ENCODE assay signal across 18 cellular contexts in genomic region chr2:119888673-119889072, GRCh38.
DNase-seq lines count a peak whose midpoint lies in the region; ATAC-seq, FAIRE-seq and TF ChIP-seq lines count a peak whose summit lies in the region.
"Had no signal": no experiment of that assay in that cellular context is flagged by ENCODE, and none has a peak within 500 bp of the region (broad histone marks: within the 10 kb centered on the region; RNA-seq: fewer than 3 reads in every experiment).

No MANE protein-coding gene starts in this region.

- TF ChIP-seq CTCF in AG04449 (IDR thresholded peaks at IDR 0.05; ENCODE audit: insufficient read depth, low read length, missing control alignments), result no peak
- no peak for TF ChIP-seq CTCF in HFF-Myc (IDR thresholded peaks at IDR 0.05; ENCODE audit: low read depth, low read length, missing control alignments)
- no peak for TF ChIP-seq CTCF in astrocyte of the spinal cord (IDR thresholded peaks at IDR 0.05; ENCODE audit: low read depth, low read length)
- TF ChIP-seq CTCF in pancreas (IDR thresholded peaks at IDR 0.05), result no peak

- H3K27ac ChIP-seq in pancreas, result no peak overlapping the region
- H3K27ac ChIP-seq: colonic mucosa had no signal

- POLR2A ChIA-PET in AG04449 (lab: Yijun Ruan, JAX), result no interaction called here

- peaks cover 18% of the 10 kb centered on the region for H3K9me3 Mint-ChIP-seq in activated CD4-positive, alpha-beta T cell treated with anti-CD3 and anti-CD28 coated beads, Interleukin-2, amount 10 ng/mL, durations not matched to agents 24 days and 14 days

- H3K36me3 Mint-ChIP-seq in activated CD4-positive, alpha-beta T cell treated with anti-CD3 and anti-CD28 coated beads, Interleukin-2, amount 10 ng/mL, durations not matched to agents 24 days and 14 days (ENCODE audit: low read depth), result peaks cover 46% of the 10 kb centered on the region

- H3K27me3 ChIP-seq in pancreas, result no peaks in the 10 kb centered on the region
- H3K27me3 ChIP-seq: colonic mucosa had no signal

- ATAC-seq in pancreas, result no peak
- ATAC-seq: esophagus mucosa, sciatic nerve had no signal

- CTCF ChIA-PET in AG04449 (lab: Yijun Ruan, JAX), result no interaction called here

- no peak for FAIRE-seq in pancreas (lab: Jason Lieb, UNC)

- intact Hi-C loops in activated CD4-positive, alpha-beta T cell treated with anti-CD3 and anti-CD28 coated beads, Interleukin-2, amount 10 ng/mL, durations not matched to agents 24 days and 14 days (cut with micrococcal nuclease), result no loop called here
- intact Hi-C loops in pancreas (cut with DNase I), result no loop called here

- H3K27me3 Mint-ChIP-seq in activated CD4-positive, alpha-beta T cell treated with anti-CD3 and anti-CD28 coated beads, Interleukin-2, amount 10 ng/mL, durations not matched to agents 24 days and 14 days, result no peaks in the 10 kb centered on the region
- H3K27me3 Mint-ChIP-seq: activated naive CD8-positive, alpha-beta T cell treated with anti-CD3 and anti-CD28 coated beads, Interleukin-2, amount 10 ng/mL, durations not matched to agents 7 days and 5 days had no signal

- peaks cover 0 to 5% (median 3%) of the 10 kb centered on the region in 3 donors for H3K36me3 ChIP-seq in pancreas
- H3K36me3 ChIP-seq: colonic mucosa had no signal

- WGBS in pancreas, 2 donors, result 92 to 98% methylated on average over 2 of the region's 2 CpGs

- H3K4me3 Mint-ChIP-seq in activated CD4-positive, alpha-beta T cell treated with anti-CD3 and anti-CD28 coated beads, Interleukin-2, amount 10 ng/mL, durations not matched to agents 24 days and 14 days, result no peak overlapping the region
- H3K4me3 Mint-ChIP-seq: activated naive CD8-positive, alpha-beta T cell treated with anti-CD3 and anti-CD28 coated beads, Interleukin-2, amount 10 ng/mL, durations not matched to agents 7 days and 5 days; nephron progenitor cell had no signal

- peak; percentile 63 for DNase-seq in AG04449 (ENCODE audit: low read depth, low spot score)
- peak; percentile 69 for DNase-seq in HFF-Myc (ENCODE audit: extremely low read depth, low read depth)
- DNase-seq in astrocyte of the spinal cord (ENCODE audit: low read depth, low spot score), result peak; percentile 86
- peak; percentile 2 for DNase-seq in glomerular visceral epithelial cell (ENCODE audit: extremely low spot score)
- DNase-seq in activated CD4-positive, alpha-beta T cell treated with anti-CD3 and anti-CD28 coated beads, Interleukin-2, amount 50 U/mL, for 1 hour, result no peak
- DNase-seq in activated CD4-positive, alpha-beta T cell treated with anti-CD3 and anti-CD28 coated beads, Interleukin-2, amount 10 ng/mL, durations not matched to agents 24 days and 14 days, result no peak
- DNase-seq in NCI-H2081 (lab: John Stamatoyannopoulos, UW), result no peak
- DNase-seq in pancreas, result no peak
- DNase-seq: activated naive CD8-positive, alpha-beta T cell treated with anti-CD3 and anti-CD28 coated beads, Interleukin-2, amount 10 ng/mL, durations not matched to agents 7 days and 5 days; activated T-cell treated with anti-CD3 and anti-CD28 coated beads for 4 hours; colonic mucosa; DMS 273 treated with DMSO at 0.1 percent for 48 hours; nephron progenitor cell; SHP77 treated with DMSO at 0.1 percent for 48 hours; stimulated activated naive CD4-positive, alpha-beta T cell had no signal

- no peak overlapping the region for H3K27ac Mint-ChIP-seq in activated CD4-positive, alpha-beta T cell treated with anti-CD3 and anti-CD28 coated beads, Interleukin-2, amount 10 ng/mL, durations not matched to agents 24 days and 14 days
- H3K27ac Mint-ChIP-seq: activated naive CD8-positive, alpha-beta T cell treated with anti-CD3 and anti-CD28 coated beads, Interleukin-2, amount 10 ng/mL, durations not matched to agents 7 days and 5 days; nephron progenitor cell had no signal

- H3K4me3 ChIP-seq in AG04449 (ENCODE audit: low read depth, low read length) (no peak overlapping the region), HFF-Myc (replicated peaks; ENCODE audit: low read depth, low read length) (no peak overlapping the region), astrocyte of the spinal cord (ENCODE audit: low read depth, low read length) (no peak overlapping the region), pancreas (no peak overlapping the region)
- H3K4me3 ChIP-seq: colonic mucosa, lung had no signal

- no peaks in the 10 kb centered on the region for H3K4me1 ChIP-seq in pancreas
- H3K4me1 ChIP-seq: colonic mucosa had no signal

- in situ Hi-C loops in astrocyte of the spinal cord (cut with HindIII; ENCODE audit: low sequenced_read_pairs), result no loop called here

- H3K4me1 Mint-ChIP-seq in activated CD4-positive, alpha-beta T cell treated with anti-CD3 and anti-CD28 coated beads, Interleukin-2, amount 10 ng/mL, durations not matched to agents 24 days and 14 days, result no peaks in the 10 kb centered on the region
- H3K4me1 Mint-ChIP-seq: activated naive CD8-positive, alpha-beta T cell treated with anti-CD3 and anti-CD28 coated beads, Interleukin-2, amount 10 ng/mL, durations not matched to agents 7 days and 5 days; nephron progenitor cell had no signal

- H3K9me3 ChIP-seq in pancreas, result no peaks in the 10 kb centered on the region
- H3K9me3 ChIP-seq: colonic mucosa had no signal

Comparison
In these comparisons a context has a peak if more than half of its experiments do, and no peak if none do; other contexts are left out.
1. DNase-seq: peak in AG04449 (single experiment), HFF-Myc (single experiment), astrocyte of the spinal cord (single experiment) and glomerular visceral epithelial cell (single experiment); none in activated CD4-positive, alpha-beta T cell treated with anti-CD3 and anti-CD28 coated beads, Interleukin-2, amount 50 U/mL, for 1 hour (single experiment), activated CD4-positive, alpha-beta T cell treated with anti-CD3 and anti-CD28 coated beads, Interleukin-2, amount 10 ng/mL, durations not matched to agents 24 days and 14 days (single experiment), NCI-H2081 (0 of 2) and pancreas (0 of 6).